In genomic region chrX:79065696-79066095, GRCh38 we compare ENCODE assay signal across 12 cellular contexts.
DNase-seq lines count a peak whose midpoint lies in the region; ATAC-seq and TF ChIP-seq lines count a peak whose summit lies in the region.
"Had no signal": no experiment of that assay in that cellular context is flagged by ENCODE, and none has a peak within 500 bp of the region (broad histone marks: within the 10 kb centered on the region; RNA-seq: fewer than 3 reads in every experiment).

No MANE protein-coding gene starts in this region.

- H3K36me3 Mint-ChIP-seq in WTC11, result peaks cover 3% of the 10 kb centered on the region

- no peak overlapping the region for H3K4me3 Mint-ChIP-seq in WTC11

- intact Hi-C loops in left ventricle myocardium superior (cut with micrococcal nuclease), result no loop called here

- CTCF ChIA-PET in WTC11 (lab: Charles Lee), result no interaction called here

- H3K4me1 Mint-ChIP-seq in WTC11, result no peaks in the 10 kb centered on the region

- TF ChIP-seq CTCF in WTC11 (IDR thresholded peaks at IDR 0.05), result no peak

- H3K27ac Mint-ChIP-seq in WTC11, result no peak overlapping the region

- ATAC-seq in GM18517 (IDR thresholded peaks at IDR 0.05; ENCODE audit: unreplicated experiment), result peak; percentile 99
- ATAC-seq in GM21528 (IDR thresholded peaks at IDR 0.05; ENCODE audit: low FRiP score, unreplicated experiment), result peak; percentile 81
- peak; percentile 79 for ATAC-seq in HG03280 (IDR thresholded peaks at IDR 0.05; ENCODE audit: unreplicated experiment)
- no peak for ATAC-seq in HG02970 (IDR thresholded peaks at IDR 0.05; ENCODE audit: low FRiP score, unreplicated experiment)
- ATAC-seq in left ventricle myocardium superior, result no peak
- no peak for ATAC-seq in WTC11

- DNase-seq in SKM-1 treated with dmso at 0.1 percent for 144 hours (lab: John Stamatoyannopoulos, UW; ENCODE audit: unreplicated experiment), result peak; percentile 39
- DNase-seq in left ventricle myocardium superior, result no peak
- no peak for DNase-seq in WTC11 (ENCODE audit: low spot score)
- DNase-seq in NCI-H1694 (lab: John Stamatoyannopoulos, UW), result no peak
- DNase-seq: activated gamma-delta T cell; NCI-H526 treated with DMSO at 0.1 percent for 48 hours; stimulated activated CD4-positive, alpha-beta T cell treated with anti-CD3 and anti-CD28 coated beads, Interleukin-15, amount 100 ng/mL, for 24 hours; substantia nigra had no signal

- no peaks in the 10 kb centered on the region for H3K27me3 Mint-ChIP-seq in WTC11 (ENCODE audit: low read depth)

- POLR2A ChIA-PET in WTC11 (lab: Charles Lee), result no interaction called here

- H3K9me3 Mint-ChIP-seq in WTC11, result peaks cover 14% of the 10 kb centered on the region

TF ChIP-seq in WTC11, 78 proteins besides CTCF, POLR2A, EP300 and RAD21:
- TF ChIP-seq ARID4B (CRISPR knock-in tag; IDR thresholded peaks at IDR 0.05; ENCODE audit: borderline replicate concordance) (no peak), CREM (CRISPR knock-in tag; IDR thresholded peaks at IDR 0.05) (no peak), SMAD3 (CRISPR knock-in tag; IDR thresholded peaks at IDR 0.05; ENCODE audit: borderline replicate concordance) (no peak), SP1 (CRISPR knock-in tag; conservative IDR thresholded peaks at IDR 0.05) (no peak), NFE2L1 (CRISPR knock-in tag; IDR thresholded peaks at IDR 0.05) (no peak), ERG (CRISPR knock-in tag; IDR thresholded peaks at IDR 0.05) (no peak), MXD4 (CRISPR knock-in tag; IDR thresholded peaks at IDR 0.05; ENCODE audit: borderline replicate concordance) (no peak), TCF7 (CRISPR knock-in tag; IDR thresholded peaks at IDR 0.05; ENCODE audit: low read depth) (no peak), TEAD4 (CRISPR knock-in tag; IDR thresholded peaks at IDR 0.05) (no peak)

Comparison
In these comparisons a context has a peak if more than half of its experiments do, and no peak if none do; other contexts are left out.
1. ATAC-seq: peak in GM18517 (single experiment), GM21528 (single experiment) and HG03280 (single experiment); none in HG02970 (single experiment), left ventricle myocardium superior (single experiment) and WTC11 (single experiment).